1 cellular context compared by ENCODE assay signal in genomic region chr4:38832624-38833528, GRCh38.
TF ChIP-seq lines count a peak whose summit lies in the region.

No MANE protein-coding gene starts in this region.

TF ChIP-seq in HepG2, 621 proteins besides CTCF, POLR2A, EP300 and RAD21:
- no peak for TF ChIP-seq ZBTB2 (CRISPR knock-in tag; IDR thresholded peaks at IDR 0.05; ENCODE audit: low read depth)
- TF ChIP-seq HNRNPL (IDR thresholded peaks at IDR 0.05; ENCODE audit: low read depth, low read length) = peak; percentile 97
- no peak for TF ChIP-seq ZNF44 (CRISPR knock-in tag; IDR thresholded peaks at IDR 0.05)
- TF ChIP-seq STAG1 (CRISPR knock-in tag; IDR thresholded peaks at IDR 0.05) = peak; percentile 34
- TF ChIP-seq SMARCC2 (IDR thresholded peaks at IDR 0.05) = no peak
